Comparison of ENCODE assay signal across 8 cellular contexts in the genomic region with DNA sequence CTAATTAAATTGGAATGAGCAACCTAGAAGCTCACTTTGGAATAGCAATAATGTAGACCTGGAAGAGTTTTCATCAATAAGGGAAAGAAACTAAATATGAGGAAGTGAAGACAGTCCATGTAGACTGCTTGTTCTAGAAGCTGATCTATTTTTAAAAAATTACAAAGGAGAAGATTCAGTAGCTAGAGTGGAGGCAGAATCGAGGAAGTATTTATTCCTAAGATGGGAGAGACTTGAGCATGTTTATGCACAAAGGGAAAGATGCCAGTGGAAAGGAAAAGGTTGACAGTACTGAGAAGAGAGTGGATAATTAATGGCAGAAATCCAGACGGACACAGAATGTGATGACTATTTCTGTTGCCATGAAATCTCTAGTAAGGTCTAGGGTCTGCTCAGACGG.
DNase-seq lines count a peak whose midpoint lies in the region; ATAC-seq and TF ChIP-seq lines count a peak whose summit lies in the region.

No MANE protein-coding gene starts in this region.

- H3K4me1 ChIP-seq in stomach = peaks cover 0 to 21% (median 10%) of the 10 kb centered on the region in 4 donors

- no peaks in the 10 kb centered on the region for H3K9me3 ChIP-seq in stomach
- H3K9me3 ChIP-seq in T-helper 17 cell (ENCODE audit: control insufficient read depth, low read length, poor library complexity, severe bottlenecking) = no peaks in the 10 kb centered on the region

- peak overlapping the region in 4 of 5 donors; percentile 44 to 74 (median 57) for H3K27ac ChIP-seq in stomach

- in situ Hi-C loops in astrocyte of the cerebellum (cut with HindIII; ENCODE audit: low sequenced_read_pairs) = loop anchor here (10.0 to 25.0 kb wide), 2 partner anchors 297 to 475 kb away; no protein-coding TSS in a partner anchor

- ATAC-seq in left ventricle myocardium superior = peak; percentile 46
- ATAC-seq in T-helper 17 cell = no peak

- H3K27ac Mint-ChIP-seq in T-helper 17 cell = no peak overlapping the region

- H3K4me3 ChIP-seq in astrocyte of the cerebellum (ENCODE audit: low read depth, low read length) (no peak overlapping the region), stomach (no peak overlapping the region)

- no peaks in the 10 kb centered on the region for H3K36me3 Mint-ChIP-seq in T-helper 17 cell (ENCODE audit: low read depth)

- H3K4me3 Mint-ChIP-seq in T-helper 17 cell = no peak overlapping the region

- intact Hi-C loops in left ventricle myocardium superior (cut with micrococcal nuclease) = no loop called here
- intact Hi-C loops in stomach (cut with DNase I; ENCODE audit: low total_unique reads) = no loop called here

- peak; percentile 8 to 42 for DNase-seq in Kasumi-1 (lab: John Stamatoyannopoulos, UW)
- DNase-seq in astrocyte of the cerebellum (ENCODE audit: low read depth) = peak; percentile 74
- no peak for DNase-seq in left ventricle myocardium superior
- DNase-seq in stomach = no peak
- DNase-seq in NCI-H1417 (lab: John Stamatoyannopoulos, UW) = no peak
- DNase-seq in stimulated activated CD4-positive, alpha-beta T cell treated with anti-CD3 and anti-CD28 coated beads, Interleukin-2, amount 100 ng/mL, for 48 hours = no peak
- DNase-seq in T-helper 17 cell = no peak
- DNase-seq in HPDE6-E6E7 (ENCODE audit: extremely low spot score) = no peak

- H3K27me3 Mint-ChIP-seq in T-helper 17 cell = no peaks in the 10 kb centered on the region

- 23 to 62% (median 42%) methylated on average over 3 of the region's 3 CpGs for WGBS in stomach, 5 donors

- no peaks in the 10 kb centered on the region for H3K4me1 Mint-ChIP-seq in T-helper 17 cell

- no peaks in the 10 kb centered on the region for H3K27me3 ChIP-seq in stomach

- TF ChIP-seq EP300 in stomach (IDR thresholded peaks at IDR 0.05) = no peak

- no peak for TF ChIP-seq POLR2A in stomach (IDR thresholded peaks at IDR 0.05)

- H3K36me3 ChIP-seq in stomach = no peaks in the 10 kb centered on the region

- TF ChIP-seq CTCF in astrocyte of the cerebellum (IDR thresholded peaks at IDR 0.05; ENCODE audit: low read depth, low read length, missing control alignments) (no peak), stomach (IDR thresholded peaks at IDR 0.05) (no peak)

Comparison
In these comparisons a context has a peak if more than half of its experiments do, and no peak if none do; other contexts are left out.
1. DNase-seq: peak in Kasumi-1 (2 of 2) and astrocyte of the cerebellum (single experiment); none in left ventricle myocardium superior (single experiment), stomach (single experiment), NCI-H1417 (0 of 3), stimulated activated CD4-positive, alpha-beta T cell treated with anti-CD3 and anti-CD28 coated beads, Interleukin-2, amount 100 ng/mL, for 48 hours (0 of 2), T-helper 17 cell (0 of 3) and HPDE6-E6E7 (single experiment).